Comparison of ENCODE assay signal across 14 cellular contexts in the genomic region with DNA sequence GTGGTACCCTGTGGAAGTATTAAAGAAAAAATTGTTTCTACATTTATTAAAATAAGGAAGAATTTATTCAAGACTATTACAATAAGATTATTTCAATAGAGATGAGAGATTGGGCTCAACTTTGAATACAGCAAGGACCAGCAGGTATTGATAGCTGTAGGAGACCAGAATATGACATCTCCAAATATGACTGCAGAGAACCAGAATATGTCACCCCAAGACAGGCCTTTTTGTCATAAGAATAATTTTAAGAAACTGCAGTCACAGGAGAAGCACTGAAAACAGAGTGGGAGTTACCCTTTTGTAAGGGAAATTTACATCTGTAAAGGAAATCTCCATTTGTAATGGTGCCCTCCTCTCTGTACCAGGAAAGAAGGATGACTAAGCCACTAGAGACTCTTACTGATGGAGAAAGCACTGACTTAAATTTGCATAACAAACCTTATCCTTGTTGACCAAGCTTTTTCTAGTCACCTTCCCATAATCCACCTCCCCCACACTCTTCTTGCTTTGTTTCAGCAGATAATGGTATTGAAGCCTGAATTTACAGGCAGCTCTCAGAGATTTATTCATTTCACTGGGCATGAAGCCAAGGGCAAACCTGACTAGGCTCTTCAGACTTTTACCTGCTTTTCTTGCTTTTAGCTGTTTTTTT.
DNase-seq lines count a peak whose midpoint lies in the region; ATAC-seq lines count a peak whose summit lies in the region.
"Had no signal": no experiment of that assay in that cellular context is flagged by ENCODE, and none has a peak within 500 bp of the region (broad histone marks: within the 10 kb centered on the region; RNA-seq: fewer than 3 reads in every experiment).

No MANE protein-coding gene starts in this region.

- DNase-seq in DMS79 treated with DMSO at 0.1 percent for 48 hours (lab: John Stamatoyannopoulos, UW) (peak; percentile 17), HAP-1 (ENCODE audit: low spot score in 2 of 2) (peak; percentile 80 to 99), NCI-H2227 (lab: John Stamatoyannopoulos, UW; ENCODE audit: unreplicated experiment) (peak; percentile 11), iPS DF 6.9 (ENCODE audit: low read depth, low spot score) (peak; percentile 91), middle frontal gyrus (ENCODE audit: extremely low spot score, low spot score) (no peak), posterior cingulate gyrus (no peak), SJCRH30 (no peak)
- DNase-seq: activated CD4-positive, alpha-beta T cell treated with anti-CD3 and anti-CD28 coated beads, Interleukin-2, amount 50 U/mL, for 4 hours; GM23248; kidney glomerular epithelial cell; NCI-H1048; testis had no signal

- peaks cover 12% of the 10 kb centered on the region for H3K9me3 ChIP-seq in HAP-1
- H3K9me3 ChIP-seq in iPS DF 6.9 (ENCODE audit: control insufficient read depth, insufficient read depth, low read length) = peaks cover 5% of the 10 kb centered on the region
- no peaks in the 10 kb centered on the region for H3K9me3 ChIP-seq in SJCRH30 (replicated peaks)
- H3K9me3 ChIP-seq: testis had no signal

- H3K4me3 ChIP-seq in HAP-1 = no peak overlapping the region
- H3K4me3 ChIP-seq in iPS DF 6.9 (ENCODE audit: low read length) = no peak overlapping the region
- H3K4me3 ChIP-seq in SJCRH30 = no peak overlapping the region
- H3K4me3 ChIP-seq: GM23248, testis had no signal

- 0 out of 2 replicates have a peak, but pooled peaks cover 3% of the 10 kb centered on the region for H3K36me3 ChIP-seq in HAP-1 (replicated peaks)
- no peaks in the 10 kb centered on the region; the same call in 1 of the 2 replicates for H3K36me3 ChIP-seq in iPS DF 6.9 (ENCODE audit: control insufficient read depth, insufficient read depth, low read length)
- H3K36me3 ChIP-seq in SJCRH30 = no peaks in the 10 kb centered on the region

- H3K27me3 ChIP-seq in HAP-1 (ENCODE audit: low read depth) (no peaks in the 10 kb centered on the region), iPS DF 6.9 (ENCODE audit: control insufficient read depth, insufficient read depth, low read length) (no peaks in the 10 kb centered on the region), SJCRH30 (no peaks in the 10 kb centered on the region)
- H3K27me3 ChIP-seq: testis had no signal

- in situ Hi-C loops in HAP-1 (cut with MboI; ENCODE audit: low sequenced_read_pairs) = no loop called here

- H3K27ac ChIP-seq in iPS DF 6.9 (ENCODE audit: low read length) (peak overlapping the region; percentile 95), SJCRH30 (no peak overlapping the region)
- H3K27ac ChIP-seq: GM23248, testis had no signal

- intact Hi-C loops in posterior cingulate gyrus (cut with DNase I) = no loop called here

- H3K4me1 ChIP-seq in HAP-1 (peaks cover 33% of the 10 kb centered on the region), iPS DF 6.9 (ENCODE audit: control insufficient read depth, insufficient read depth, low read length) (peaks cover 8% of the 10 kb centered on the region; the same call in 1 of the 2 replicates), SJCRH30 (no peaks in the 10 kb centered on the region)
- H3K4me1 ChIP-seq: testis had no signal

- no peak for ATAC-seq in HG03108 (IDR thresholded peaks at IDR 0.05; ENCODE audit: unreplicated experiment)
- ATAC-seq: sciatic nerve had no signal

Comparison
In these comparisons a context has a peak if more than half of its experiments do, and no peak if none do; other contexts are left out.
1. DNase-seq: peak in DMS79 treated with DMSO at 0.1 percent for 48 hours (single experiment), HAP-1 (2 of 2), NCI-H2227 (single experiment) and iPS DF 6.9 (single experiment); none in middle frontal gyrus (single experiment), posterior cingulate gyrus (0 of 10) and SJCRH30 (0 of 2).